24 cellular contexts compared by ENCODE assay signal in genomic region chr15:82921242-82921641, GRCh38. TPM values are rescaled to one million over a fixed set of nuclear protein-coding genes. Genes with fewer than 3 reads are reported as not detected.
DNase-seq lines count a peak whose midpoint lies in the region; ATAC-seq, FAIRE-seq and TF ChIP-seq lines count a peak whose summit lies in the region.
"Had no signal": no experiment of that assay in that cellular context is flagged by ENCODE, and none has a peak within 500 bp of the region (broad histone marks: within the 10 kb centered on the region; RNA-seq: fewer than 3 reads in every experiment).

No MANE protein-coding gene starts in this region.

- H3K79me2 ChIP-seq in HepG2 (ENCODE audit: insufficient read depth, low read length): no peaks in the 10 kb centered on the region
- H3K79me2 ChIP-seq in K562 (ENCODE audit: control insufficient read depth, insufficient read depth, low read length): no peaks in the 10 kb centered on the region
- H3K79me2 ChIP-seq in parathyroid adenoma: no peaks in the 10 kb centered on the region

- no peak overlapping the region for H3K27ac Mint-ChIP-seq in activated naive CD4-positive, alpha-beta T cell treated with anti-CD3 and anti-CD28 coated beads for 36 hours
- H3K27ac Mint-ChIP-seq: CD8-positive, alpha-beta T cell had no signal

- H2AFZ ChIP-seq in HepG2 (ENCODE audit: low read length) (no peak overlapping the region), K562 (ENCODE audit: low read depth, low read length) (no peak overlapping the region), parathyroid adenoma (peak overlapping the region; percentile 38)
- H2AFZ ChIP-seq: PC-9 had no signal

- DNase-seq in right lobe of liver (peak in 1 of 3 donors; percentile 64), HepG2 (ENCODE audit: low spot score) (no peak), K562 (ENCODE audit: extremely low read depth in 1 of 4, low spot score in 3 of 4) (peak in 2 of 4 experiments; percentile 22 to 28), ureter (ENCODE audit: low spot score) (no peak), UCSD-AML1 (lab: John Stamatoyannopoulos, UW; ENCODE audit: unreplicated experiment) (no peak), HPDE6-E6E7 (ENCODE audit: extremely low spot score) (no peak)
- DNase-seq in activated naive CD4-positive, alpha-beta T cell treated with anti-CD3 and anti-CD28 coated beads for 36 hours: no peak
- DNase-seq: Calu3; CD8-positive, alpha-beta T cell; MG63; NCI-H1092; NCI-H146; NCI-H2029 treated with DMSO at 0.1 percent for 48 hours; NCI-H2171; NCI-H526; PC-9; SIG-M5 had no signal

- ATAC-seq in right lobe of liver (peak in 3 of 4 donors; percentile 6 to 17 (median 14)), HepG2 (no peak), K562 (peak; percentile 67; the same call in 2 of the 3 replicates)
- ATAC-seq: CD8-positive, alpha-beta T cell; GM12878; HCT116 had no signal

- TF ChIP-seq CTCF in right lobe of liver (IDR thresholded peaks at IDR 0.05): no peak
- TF ChIP-seq CTCF in HepG2 (CRISPR knock-in tag; IDR thresholded peaks at IDR 0.05): no peak
- no peak for TF ChIP-seq CTCF in K562 (IDR thresholded peaks at IDR 0.05 in 2 of 3, conservative IDR thresholded peaks at IDR 0.05 in 1 of 3; ENCODE audit: insufficient read depth in 2 of 3, low read depth in 1 of 3, low read length in 3 of 3)
- no peak for TF ChIP-seq CTCF in parathyroid adenoma (IDR thresholded peaks at IDR 0.05)

- H3K9me3 ChIP-seq in right lobe of liver (no peaks in the 10 kb centered on the region), HepG2 (ENCODE audit: low read length) (no peaks in the 10 kb centered on the region), K562 (replicated peaks; ENCODE audit: control insufficient read depth, insufficient read depth, low read depth, low read length) (no peaks in the 10 kb centered on the region), parathyroid adenoma (ENCODE audit: control insufficient read depth, low read length) (no peaks in the 10 kb centered on the region)
- H3K9me3 ChIP-seq: BLaER1, MG63 had no signal

- H4K20me1 ChIP-seq in HepG2 (ENCODE audit: insufficient read depth, low read length) (no peaks in the 10 kb centered on the region), K562 (replicated peaks; ENCODE audit: control insufficient read depth, insufficient read depth, low read length) (no peaks in the 10 kb centered on the region)
- H4K20me1 ChIP-seq: BLaER1 had no signal

- H3K4me2 ChIP-seq in HepG2 (ENCODE audit: low read depth, low read length) (no peak overlapping the region), K562 (ENCODE audit: insufficient read depth, low read length) (peak overlapping the region; percentile 18), parathyroid adenoma (ENCODE audit: low read length) (no peak overlapping the region)
- H3K4me2 ChIP-seq: BLaER1, KMS-11, PC-9 had no signal

- no peaks in the 10 kb centered on the region for H3K36me3 Mint-ChIP-seq in activated naive CD4-positive, alpha-beta T cell treated with anti-CD3 and anti-CD28 coated beads for 36 hours (ENCODE audit: low read depth)
- H3K36me3 Mint-ChIP-seq: CD8-positive, alpha-beta T cell had no signal

- no peak overlapping the region for H3K9ac ChIP-seq in HepG2 (ENCODE audit: insufficient read depth, low read depth, low read length)
- no peak overlapping the region for H3K9ac ChIP-seq in K562 (ENCODE audit: insufficient read depth in 1 of 2, low read depth in 2 of 2, low read length in 2 of 2)
- no peak overlapping the region for H3K9ac ChIP-seq in parathyroid adenoma
- H3K9ac ChIP-seq: BLaER1, KMS-11 had no signal

- BruUV-seq in HepG2 (replicated peaks; lab: Mats Ljungman, UMichigan): no TSS peak
- BruUV-seq in K562 (replicated peaks; lab: Mats Ljungman, UMichigan): no TSS peak

- WGBS in right lobe of liver (ENCODE audit: insufficient coverage, low coverage, low lambda C conversion rate, missing lambda C conversion rate): 36% methylated on average over 7 of the region's 8 CpGs
- WGBS in HepG2 (ENCODE audit: low lambda C conversion rate): 87% methylated on average over 7 of the region's 8 CpGs
- WGBS in K562 (ENCODE audit: insufficient coverage, low coverage, missing lambda C conversion rate): 0% methylated on average over 8 of the region's 8 CpGs

- H3K4me3 ChIP-seq in right lobe of liver (no peak overlapping the region), HepG2 (replicated peaks in 1 of 3; ENCODE audit: insufficient read depth in 1 of 3, low read depth in 2 of 3, low read length in 3 of 3) (no peak overlapping the region), K562 (no peak overlapping the region), parathyroid adenoma (ENCODE audit: low read depth, low read length) (no peak overlapping the region)
- H3K4me3 ChIP-seq: BLaER1, GM12878, MG63, PC-9 had no signal

- TF ChIP-seq POLR2A in right lobe of liver (IDR thresholded peaks at IDR 0.05) (no peak), HepG2 (IDR thresholded peaks at IDR 0.05; ENCODE audit: insufficient read depth in 1 of 2, low read depth in 2 of 2, low read length in 2 of 2) (no peak), K562 (conservative IDR thresholded peaks at IDR 0.05) (no peak)

- POLR2A ChIA-PET in HepG2 (lab: Yijun Ruan, JAX): no interaction called here
- POLR2A ChIA-PET in K562 (lab: Yijun Ruan, JAX): interaction anchor here (0.7 kb wide), 1 partner anchor 242 kb away, joined by 3 read pairs; no protein-coding TSS in a partner anchor

- FAIRE-seq in HepG2 (lab: Jason Lieb, UNC) (no peak), K562 (lab: Jason Lieb, UNC) (no peak)
- FAIRE-seq: A204.1, GM12878 had no signal

- peaks cover 0 to 55% (median 23%) of the 10 kb centered on the region in 4 donors for H3K4me1 ChIP-seq in right lobe of liver
- H3K4me1 ChIP-seq in HepG2 (ENCODE audit: insufficient read depth, low read length): peaks cover 63% of the 10 kb centered on the region
- no peaks in the 10 kb centered on the region for H3K4me1 ChIP-seq in K562 (replicated peaks in 1 of 2; ENCODE audit: control insufficient read depth in 2 of 2, insufficient read depth in 2 of 2, low read length in 2 of 2)
- peaks cover 6% of the 10 kb centered on the region for H3K4me1 ChIP-seq in parathyroid adenoma
- H3K4me1 ChIP-seq: BLaER1 had no signal

- in situ Hi-C loops in HepG2 (cut with HindIII; ENCODE audit: extremely low pct_ligation_motif_present, low pct_unique_long_range_greater_than_20kb) (no loop called here), K562 (cut with MboI) (no loop called here)

- no peak overlapping the region for H3K4me3 Mint-ChIP-seq in activated naive CD4-positive, alpha-beta T cell treated with anti-CD3 and anti-CD28 coated beads for 36 hours
- H3K4me3 Mint-ChIP-seq: CD8-positive, alpha-beta T cell had no signal

- no peak for TF ChIP-seq EP300 in HepG2 (IDR thresholded peaks at IDR 0.05; ENCODE audit: low read depth in 2 of 2, low read length in 2 of 2)
- no peak for TF ChIP-seq EP300 in HepG2 (CRISPR knock-in tag; IDR thresholded peaks at IDR 0.05; ENCODE audit: borderline replicate concordance)
- TF ChIP-seq EP300 in K562 (IDR thresholded peaks at IDR 0.05; ENCODE audit: low read length): no peak

- H3K27ac ChIP-seq in right lobe of liver (peak overlapping the region in 2 of 3 donors; percentile 33 to 92), HepG2 (ENCODE audit: extremely low read length, insufficient read depth, low read length) (no peak overlapping the region), K562 (ENCODE audit: extremely low read depth, low read depth, low read length) (no peak overlapping the region), parathyroid adenoma (peak overlapping the region; percentile 47)
- H3K27ac ChIP-seq: BLaER1, KMS-11, PC-9, RWPE1 had no signal

- intact Hi-C loops in right lobe of liver (cut with DNase I) (no loop called here), HepG2 (cut with micrococcal nuclease; ENCODE audit: unreplicated experiment) (no loop called here), K562 (cut with micrococcal nuclease) (no loop called here)
- intact Hi-C loops in activated naive CD4-positive, alpha-beta T cell treated with anti-CD3 and anti-CD28 coated beads for 36 hours (cut with micrococcal nuclease): no loop called here

- H3K27me3 ChIP-seq in right lobe of liver (no peaks in the 10 kb centered on the region), HepG2 (ENCODE audit: control insufficient read depth in 1 of 2, insufficient read depth in 2 of 2, low read length in 2 of 2) (no peaks in the 10 kb centered on the region), K562 (ENCODE audit: control insufficient read depth in 2 of 2, insufficient read depth in 2 of 2, low read length in 2 of 2) (peaks cover 40 to 75% of the 10 kb centered on the region in 2 experiments), parathyroid adenoma (ENCODE audit: control insufficient read depth, insufficient read depth, low read length) (no peaks in the 10 kb centered on the region)
- H3K27me3 ChIP-seq: BLaER1, MG63 had no signal

- no peaks in the 10 kb centered on the region for H3K9me1 ChIP-seq in K562 (ENCODE audit: control insufficient read depth, insufficient read depth, low read length)

- CTCF ChIA-PET in HepG2 (lab: Yijun Ruan, JAX; ENCODE audit: low intra/inter-chr PET ratio, low total read pairs) (no interaction called here), K562 (lab: Yijun Ruan, JAX; ENCODE audit: low intra/inter-chr PET ratio) (no interaction called here)
- CTCF ChIA-PET in activated naive CD4-positive, alpha-beta T cell treated with anti-CD3 and anti-CD28 coated beads for 36 hours (lab: Charles Lee): no interaction called here

- H3K4me1 Mint-ChIP-seq in activated naive CD4-positive, alpha-beta T cell treated with anti-CD3 and anti-CD28 coated beads for 36 hours (ENCODE audit: low read depth): no peaks in the 10 kb centered on the region

- no peaks in the 10 kb centered on the region for H3K27me3 Mint-ChIP-seq in activated naive CD4-positive, alpha-beta T cell treated with anti-CD3 and anti-CD28 coated beads for 36 hours (ENCODE audit: low read depth)

- H3K36me3 ChIP-seq in right lobe of liver (no peaks in the 10 kb centered on the region), HepG2 (replicated peaks in 1 of 2; ENCODE audit: control insufficient read depth in 1 of 2, insufficient read depth in 2 of 2, low read length in 2 of 2) (no peaks in the 10 kb centered on the region), K562 (ENCODE audit: control insufficient read depth, insufficient read depth, low read length) (no peaks in the 10 kb centered on the region), parathyroid adenoma (ENCODE audit: control insufficient read depth, insufficient read depth, low read length) (no peaks in the 10 kb centered on the region)
- H3K36me3 ChIP-seq: BLaER1, MG63 had no signal

- no peaks in the 10 kb centered on the region for H3K9me3 Mint-ChIP-seq in activated naive CD4-positive, alpha-beta T cell treated with anti-CD3 and anti-CD28 coated beads for 36 hours
- H3K9me3 Mint-ChIP-seq: CD8-positive, alpha-beta T cell had no signal

- TF ChIP-seq RAD21 in HepG2 (CRISPR knock-in tag; IDR thresholded peaks at IDR 0.05): no peak
- no peak for TF ChIP-seq RAD21 in K562 (CRISPR knock-in tag; conservative IDR thresholded peaks at IDR 0.05 in 1 of 2, IDR thresholded peaks at IDR 0.05 in 1 of 2)

RNA-seq across cellular contexts. Expression of gene HOMER2, which starts 31.3 kb away (rescaled TPM):
- total RNA-seq in right lobe of liver: 10 to 100 TPM; 16.8 to 66.2 (median 60.7) TPM
- total RNA-seq in HepG2 (2016; rRNA removed; fragmentation: Illumina TruSeq; extraction: Trizol): 13.3 and 14.1 TPM in 2 replicates
- total RNA-seq in HepG2 (2016; cell fraction: cytosol; rRNA removed; fragmentation: Illumina TruSeq; extraction: Trizol; ENCODE audit: low read depth): 18.1 and 20.2 TPM in 2 replicates
- 13.6 and 13.7 TPM in 2 replicates for total RNA-seq in HepG2 (2016; cell fraction: insoluble cytoplasmic fraction; rRNA removed; fragmentation: Illumina TruSeq; extraction: Trizol)
- 29.6 and 30.6 TPM in 2 replicates for total RNA-seq in HepG2 (2016; cell fraction: membrane; rRNA removed; fragmentation: Illumina TruSeq; extraction: Trizol)
- 10.4 and 11.0 TPM in 2 replicates for total RNA-seq in HepG2 (2016; cell fraction: nucleus; rRNA removed; fragmentation: Illumina TruSeq; extraction: Trizol)
- 12.9 and 15.7 TPM in 2 replicates for polyA plus RNA-seq in HepG2 (2011; rRNA removed)
- 8.1 and 12.6 TPM in 2 replicates for polyA plus RNA-seq in HepG2 (2011; cell fraction: cytosol; rRNA removed)
- polyA plus RNA-seq in HepG2 (2011; cell fraction: nucleus; rRNA removed): 11.2 and 12.7 TPM in 2 replicates
- polyA plus RNA-seq in HepG2 (2012): 11.2 and 11.8 TPM in 2 replicates
- 27.4 and 28.8 TPM in 2 replicates for polyA plus RNA-seq in HepG2 (2016; cell fraction: cytosol; fragmentation: Illumina TruSeq; extraction: Trizol; ENCODE audit: low read depth)
- polyA plus RNA-seq in HepG2 (2016; cell fraction: insoluble cytoplasmic fraction; fragmentation: Illumina TruSeq; extraction: Trizol; ENCODE audit: low read depth): 11.1 and 15.6 TPM in 2 replicates
- polyA plus RNA-seq in HepG2 (2016; cell fraction: membrane; fragmentation: Illumina TruSeq; extraction: Trizol; ENCODE audit: low read depth): 34.5 and 36.2 TPM in 2 replicates
- polyA plus RNA-seq in HepG2 (2016; cell fraction: nucleus; fragmentation: Illumina TruSeq; extraction: Trizol; ENCODE audit: insufficient read depth, low read depth): 14.6 and 15.4 TPM in 2 replicates
- 14.3 and 25.3 TPM in 2 replicates for polyA minus RNA-seq in HepG2 (2011; rRNA and poly(A)+ RNA removed; ENCODE audit: low replicate concordance)
- polyA minus RNA-seq in HepG2 (2011; cell fraction: cytosol; rRNA and poly(A)+ RNA removed): 12.7 and 18.6 TPM in 2 replicates
- 33.9 and 36.8 TPM in 2 replicates for polyA minus RNA-seq in HepG2 (2011; cell fraction: nucleus; rRNA and poly(A)+ RNA removed)
- 1.4 and 2.3 TPM in 2 replicates for total RNA-seq in K562 (2011; cell fraction: chromatin; rRNA removed; ENCODE audit: low replicate concordance)
- total RNA-seq in K562 (2011; cell fraction: nucleolus; rRNA removed): 1.4 and 1.8 TPM in 2 replicates
- total RNA-seq in K562 (2011; cell fraction: nucleoplasm; rRNA removed): 2.2 and 2.9 TPM in 2 replicates
- 0.32 and 0.69 TPM in 2 replicates for total RNA-seq in K562 (2014; rRNA removed)
- 0.25 and 0.57 TPM in 2 replicates for total RNA-seq in K562 (2014; rRNA removed; fragmentation: Illumina TruSeq; extraction: Trizol)
- 0.41 TPM in 1 of 2 replicates, not detected in the other for total RNA-seq in K562 (2015; rRNA removed; fragmentation: Illumina TruSeq; extraction: Trizol)
- total RNA-seq in K562 (2021): 0.47 and 0.54 TPM in 2 replicates
- polyA plus RNA-seq in K562 (2011; rRNA removed): 0.13 and 0.18 TPM in 2 replicates
- polyA plus RNA-seq in K562 (2011; cell fraction: cytosol; rRNA removed): 0.63 TPM in 1 of 2 replicates, not detected in the other
- 0.93 and 1.7 TPM in 2 replicates for polyA plus RNA-seq in K562 (2011; cell fraction: nucleus; rRNA removed)
- polyA plus RNA-seq in K562 (2012): 0.15 and 0.30 TPM in 2 replicates
- polyA plus RNA-seq in K562 (2014; fragmentation: Illumina TruSeq; extraction: Trizol): 0.30 and 0.43 TPM in 2 replicates
- polyA plus RNA-seq in K562 (2014; fragmentation: Nextera tagmentation; extraction: Ambion mirVana): under 1 TPM; 0.18 to 0.41 TPM
- 0.23 and 0.31 TPM in 2 replicates for polyA plus RNA-seq in K562 (2014; rRNA removed)
- polyA minus RNA-seq in K562 (2011; rRNA and poly(A)+ RNA removed): 1.1 TPM in 1 of 2 replicates, not detected in the other
- polyA minus RNA-seq in K562 (2011; cell fraction: cytosol; rRNA and poly(A)+ RNA removed): not detected in 2 replicates
- 0.67 and 1.8 TPM in 2 replicates for polyA minus RNA-seq in K562 (2011; cell fraction: nucleus; rRNA and poly(A)+ RNA removed)
- total RNA-seq in ureter: 9.4 TPM
- 1 to 10 TPM; 2.3 to 2.8 TPM for total RNA-seq in activated naive CD4-positive, alpha-beta T cell treated with anti-CD3 and anti-CD28 coated beads for 36 hours

Comparison
In these comparisons a context has a peak if more than half of its experiments do, and no peak if none do; other contexts are left out.
1. H3K27ac ChIP-seq: peak in right lobe of liver (2 of 3) and parathyroid adenoma (single experiment); none in HepG2 (single experiment) and K562 (single experiment).